8 cellular contexts compared by ENCODE assay signal in genomic region chr6:85677243-85677956, GRCh38. TPM values are rescaled to one million over a fixed set of nuclear protein-coding genes. Genes with fewer than 3 reads are reported as not detected.
DNase-seq lines count a peak whose midpoint lies in the region; ATAC-seq and TF ChIP-seq lines count a peak whose summit lies in the region.

No MANE protein-coding gene starts in this region.

- TF ChIP-seq CTCF in Loucy (conservative IDR thresholded peaks at IDR 0.05; ENCODE audit: low read length) (peak; percentile 54), cardiac fibroblast (IDR thresholded peaks at IDR 0.05; ENCODE audit: low read depth, low read length) (no peak), vagina (IDR thresholded peaks at IDR 0.05) (peak in 1 of 3 experiments; percentile 26)

- peak overlapping the region; percentile 95 for H3K4me2 ChIP-seq in Loucy (ENCODE audit: low read depth, low read length, poor library complexity, severe bottlenecking)

- no peak overlapping the region for H2AFZ ChIP-seq in Loucy (ENCODE audit: low read length)

- peak overlapping the region; percentile 81 for H3K27ac ChIP-seq in mesodermal cell (ENCODE audit: low read depth, low read length, severe bottlenecking)
- peak overlapping the region; percentile 86 for H3K27ac ChIP-seq in vagina

- H3K4me1 ChIP-seq in ES-I3 (ENCODE audit: insufficient read depth, low read length) (no peaks in the 10 kb centered on the region), Loucy (ENCODE audit: insufficient read depth, low read length, poor library complexity, severe bottlenecking) (peaks cover 48% of the 10 kb centered on the region), mesodermal cell (ENCODE audit: control insufficient read depth, insufficient read depth, low read length, poor library complexity, severe bottlenecking) (peaks cover 4% of the 10 kb centered on the region), vagina (peaks cover 36% of the 10 kb centered on the region)

- no peaks in the 10 kb centered on the region for H3K9me2 ChIP-seq in Loucy (replicated peaks; ENCODE audit: low read depth, low read length)

- peak overlapping the region; percentile 92 for H3K9ac ChIP-seq in ES-I3 (ENCODE audit: low read depth, low read length)
- H3K9ac ChIP-seq in Loucy (ENCODE audit: low read depth, low read length, poor library complexity, severe bottlenecking), result peak overlapping the region; percentile 95

- peaks cover 60% of the 10 kb centered on the region for H4K20me1 ChIP-seq in Loucy (ENCODE audit: insufficient read depth, low read length, poor library complexity, severe bottlenecking)

- H3K36me3 ChIP-seq in ES-I3 (ENCODE audit: insufficient read depth, low read length), result peaks cover 22% of the 10 kb centered on the region
- peaks cover 3% of the 10 kb centered on the region; the same call in 1 of the 2 replicates for H3K36me3 ChIP-seq in Loucy (ENCODE audit: insufficient read depth, low read length)
- H3K36me3 ChIP-seq in mesodermal cell (ENCODE audit: control insufficient read depth, insufficient read depth, low read length), result peaks cover 39% of the 10 kb centered on the region
- peaks cover 0 to 7% of the 10 kb centered on the region in 2 donors for H3K36me3 ChIP-seq in vagina

- ATAC-seq in GM21737 (IDR thresholded peaks at IDR 0.05; ENCODE audit: unreplicated experiment), result no peak

- DNase-seq in cardiac fibroblast (ENCODE audit: low read depth in 2 of 2) (peak; percentile 51), vagina (ENCODE audit: extremely low spot score in 2 of 2) (no peak), NCI-H1694 (lab: John Stamatoyannopoulos, UW) (no peak), NCI-H2107 (lab: John Stamatoyannopoulos, UW) (no peak)

- H3K27me3 ChIP-seq in Loucy (ENCODE audit: insufficient read depth, low read length, poor library complexity, severe bottlenecking) (no peaks in the 10 kb centered on the region), vagina (no peaks in the 10 kb centered on the region)

- 0% methylated on average over 6 to 7 of the region's 12 CpGs for WGBS in mesodermal cell (ENCODE audit: insufficient coverage in 2 of 2), 2 experiments

- no peak for TF ChIP-seq POLR2A in vagina (IDR thresholded peaks at IDR 0.05)

- intact Hi-C loops in vagina (cut with DNase I), result no loop called here

- no peaks in the 10 kb centered on the region; the same call in 1 of the 2 replicates for H3F3A ChIP-seq in Loucy (ENCODE audit: low read depth)

- H3K4me3 ChIP-seq in Loucy (ENCODE audit: low read length, poor library complexity, severe bottlenecking), result peak overlapping the region; percentile 93
- H3K4me3 ChIP-seq in cardiac fibroblast (replicated peaks in 1 of 2; ENCODE audit: low read depth in 2 of 2, low read length in 2 of 2), result peak overlapping the region; percentile 89 to 95
- H3K4me3 ChIP-seq in mesodermal cell (ENCODE audit: extremely low read depth, insufficient read depth, low read length, poor library complexity, severe bottlenecking), result peak overlapping the region; percentile 95
- peak overlapping the region; percentile 90 to 97 for H3K4me3 ChIP-seq in vagina

- H3K79me2 ChIP-seq in Loucy (ENCODE audit: insufficient read depth, low read length), result peaks cover 88% of the 10 kb centered on the region

- H3K9me3 ChIP-seq in ES-I3 (ENCODE audit: control insufficient read depth, insufficient read depth, low read length) (no peaks in the 10 kb centered on the region), Loucy (ENCODE audit: insufficient read depth, low read depth, low read length) (no peaks in the 10 kb centered on the region), mesodermal cell (ENCODE audit: control insufficient read depth, low read length) (no peaks in the 10 kb centered on the region), vagina (no peaks in the 10 kb centered on the region)

RNA-seq across cellular contexts. Expression of gene SYNCRIP, which starts 34.7 kb away (rescaled TPM):
- polyA plus RNA-seq in mesodermal cell (2013, experiment 1 of 2), result 90.6 TPM
- polyA plus RNA-seq in mesodermal cell (2013, experiment 2 of 2), result 104 TPM
- 60.9 TPM for total RNA-seq in vagina

Comparison
In these comparisons a context has a peak if more than half of its experiments do, and no peak if none do; other contexts are left out.
1. DNase-seq: peak in cardiac fibroblast (2 of 2); none in vagina (0 of 2), NCI-H1694 (single experiment) and NCI-H2107 (single experiment).
2. Peak in every context shown above with its lines, with median percentiles within 50 percentile points of each other: H3K4me3 ChIP-seq.